8 cellular contexts compared by ENCODE assay signal in genomic region chr6:139240161-139241010, GRCh38. TPM values are rescaled to one million over a fixed set of nuclear protein-coding genes. Genes with fewer than 3 reads are reported as not detected.
DNase-seq lines count a peak whose midpoint lies in the region; ATAC-seq, FAIRE-seq and TF ChIP-seq lines count a peak whose summit lies in the region.

No MANE protein-coding gene starts in this region.

- in situ Hi-C loops in astrocyte of the spinal cord (cut with HindIII; ENCODE audit: low sequenced_read_pairs) = no loop called here

- 31 to 35% methylated on average over 2 of the region's 2 CpGs for WGBS in tibial nerve, 2 donors

- no peak overlapping the region for H3K9ac ChIP-seq in muscle layer of colon (ENCODE audit: low read length)

- no peak for TF ChIP-seq POLR2A in tibial nerve (IDR thresholded peaks at IDR 0.05)

- no peak for DNase-seq in CD8-positive, alpha-beta T cell
- DNase-seq in M059J (ENCODE audit: low read depth) (peak; percentile 32), astrocyte of the spinal cord (ENCODE audit: low read depth, low spot score) (peak; percentile 93), D721Med (ENCODE audit: insufficient read length, low spot score) (no peak), tibial nerve (ENCODE audit: low spot score in 2 of 2) (no peak)
- DNase-seq in naive thymus-derived CD8-positive, alpha-beta T cell = no peak

- no peak for TF ChIP-seq EP300 in tibial nerve (IDR thresholded peaks at IDR 0.05)

- CTCF ChIA-PET in CD8-positive, alpha-beta T cell (lab: Charles Lee) = interaction anchor here (0.5 to 1.4 kb wide), 4 partner anchors 10 to 129 kb away, joined by 3 read pairs; no protein-coding TSS in a partner anchor

- H3K4me1 ChIP-seq in CD8-positive, alpha-beta T cell (ENCODE audit: insufficient read depth, low read length) = no peaks in the 10 kb centered on the region
- H3K4me1 ChIP-seq in muscle layer of colon (ENCODE audit: insufficient read depth, low read length) (peaks cover 20% of the 10 kb centered on the region), tibial nerve (peaks cover 0 to 17% (median 2%) of the 10 kb centered on the region in 4 donors)

- H3K4me3 Mint-ChIP-seq in CD8-positive, alpha-beta T cell = no peak overlapping the region
- no peak overlapping the region for H3K4me3 Mint-ChIP-seq in naive thymus-derived CD8-positive, alpha-beta T cell

- H3K27me3 ChIP-seq in CD8-positive, alpha-beta T cell (ENCODE audit: insufficient read depth, low read length) = no peaks in the 10 kb centered on the region
- H3K27me3 ChIP-seq in muscle layer of colon (ENCODE audit: control insufficient read depth in 1 of 2, insufficient read depth in 2 of 2, low read length in 2 of 2) = no peaks in the 10 kb centered on the region
- no peaks in the 10 kb centered on the region for H3K27me3 ChIP-seq in tibial nerve

- intact Hi-C loops in CD8-positive, alpha-beta T cell (cut with DNase I, micrococcal nuclease) = no loop called here

- H3K36me3 ChIP-seq in CD8-positive, alpha-beta T cell (ENCODE audit: insufficient read depth, low read length) = no peaks in the 10 kb centered on the region
- H3K36me3 ChIP-seq in muscle layer of colon (ENCODE audit: insufficient read depth, low read length) = no peaks in the 10 kb centered on the region
- no peaks in the 10 kb centered on the region for H3K36me3 ChIP-seq in tibial nerve

- H3K9me3 Mint-ChIP-seq in CD8-positive, alpha-beta T cell = no peaks in the 10 kb centered on the region
- H3K9me3 Mint-ChIP-seq in naive thymus-derived CD8-positive, alpha-beta T cell = no peaks in the 10 kb centered on the region

- no peak overlapping the region for H3K4me3 ChIP-seq in CD8-positive, alpha-beta T cell (ENCODE audit: low read depth, low read length)
- H3K4me3 ChIP-seq in astrocyte of the spinal cord (ENCODE audit: low read depth, low read length) = no peak overlapping the region
- H3K4me3 ChIP-seq in muscle layer of colon (ENCODE audit: low read depth in 1 of 2, low read length in 2 of 2) = no peak overlapping the region
- H3K4me3 ChIP-seq in tibial nerve = no peak overlapping the region

- no peaks in the 10 kb centered on the region for H3K9me3 ChIP-seq in CD8-positive, alpha-beta T cell (ENCODE audit: low read length)
- no peaks in the 10 kb centered on the region for H3K9me3 ChIP-seq in muscle layer of colon (ENCODE audit: low read length)
- H3K9me3 ChIP-seq in tibial nerve = no peaks in the 10 kb centered on the region

- POLR2A ChIA-PET in CD8-positive, alpha-beta T cell (lab: Charles Lee) = interaction anchor here (0.8 kb wide), 1 partner anchor 10 kb away, joined by 3 read pairs; no protein-coding TSS in a partner anchor
- POLR2A ChIA-PET in naive thymus-derived CD8-positive, alpha-beta T cell (lab: Charles Lee) = interaction anchor here (0.5 to 1.0 kb wide), 2 partner anchors 10 to 61 kb away, joined by 3 read pairs; no protein-coding TSS in a partner anchor

- H3K27me3 Mint-ChIP-seq in CD8-positive, alpha-beta T cell (ENCODE audit: low read depth) = no peaks in the 10 kb centered on the region
- H3K27me3 Mint-ChIP-seq in naive thymus-derived CD8-positive, alpha-beta T cell = no peaks in the 10 kb centered on the region

- no peak for TF ChIP-seq CTCF in CD8-positive, alpha-beta T cell (IDR thresholded peaks at IDR 0.05)
- no peak for TF ChIP-seq CTCF in astrocyte of the spinal cord (IDR thresholded peaks at IDR 0.05; ENCODE audit: low read depth, low read length)
- TF ChIP-seq CTCF in D721Med (IDR thresholded peaks at IDR 0.05; ENCODE audit: insufficient read depth, missing control alignments) = no peak
- no peak for TF ChIP-seq CTCF in tibial nerve (IDR thresholded peaks at IDR 0.05)

- peaks cover 10% of the 10 kb centered on the region for H3K4me1 Mint-ChIP-seq in CD8-positive, alpha-beta T cell (ENCODE audit: low read depth)
- H3K4me1 Mint-ChIP-seq in naive thymus-derived CD8-positive, alpha-beta T cell = peaks cover 9 to 18% (median 13%) of the 10 kb centered on the region in 4 donors

- H3K27ac Mint-ChIP-seq in CD8-positive, alpha-beta T cell = peak overlapping the region; percentile 19
- peak overlapping the region in 4 of 10 donors; percentile 3 to 55 (median 10) for H3K27ac Mint-ChIP-seq in naive thymus-derived CD8-positive, alpha-beta T cell

- no peaks in the 10 kb centered on the region for H3K36me3 Mint-ChIP-seq in CD8-positive, alpha-beta T cell
- peaks cover 0 to 8% (median 3%) of the 10 kb centered on the region in 3 donors for H3K36me3 Mint-ChIP-seq in naive thymus-derived CD8-positive, alpha-beta T cell

- H3K27ac ChIP-seq in CD8-positive, alpha-beta T cell (ENCODE audit: low read depth, low read length) = no peak overlapping the region
- peak overlapping the region; percentile 29 for H3K27ac ChIP-seq in muscle layer of colon (ENCODE audit: low read depth, low read length)
- H3K27ac ChIP-seq in tibial nerve = no peak overlapping the region

- no peak for ATAC-seq in CD8-positive, alpha-beta T cell
- ATAC-seq in naive thymus-derived CD8-positive, alpha-beta T cell = no peak
- no peak for ATAC-seq in GM21515 (IDR thresholded peaks at IDR 0.05; ENCODE audit: unreplicated experiment)

- no peak for FAIRE-seq in D721Med (lab: Jason Lieb, UNC)

RNA-seq across cellular contexts. Expression of gene TXLNB, which starts 51.4 kb away (rescaled TPM):
- under 1 TPM; 0.22 to 0.72 TPM for total RNA-seq in CD8-positive, alpha-beta T cell
- total RNA-seq in M059J (2014; rRNA removed; shearing (Covaris generic)) = 0.10 and 0.17 TPM in 2 replicates
- total RNA-seq in naive thymus-derived CD8-positive, alpha-beta T cell = 1 to 10 TPM in 1 of 2 experiments, under 1 TPM in 1; 0.96 to 1.7 TPM
- polyA plus RNA-seq in naive thymus-derived CD8-positive, alpha-beta T cell = under 1 TPM in 2 of 3 donors, not detected in 1; 0.11 to 0.65 TPM
- under 1 TPM; under 0.01 to 0.63 (median 0.26) TPM for total RNA-seq in tibial nerve

Comparison
In these comparisons a context has a peak if more than half of its experiments do, and no peak if none do; other contexts are left out.
1. DNase-seq: peak in M059J (single experiment) and astrocyte of the spinal cord (single experiment); none in CD8-positive, alpha-beta T cell (0 of 7), D721Med (single experiment), naive thymus-derived CD8-positive, alpha-beta T cell (0 of 10) and tibial nerve (0 of 2).